ENCODE assay signal across 8 cellular contexts in the genomic region with DNA sequence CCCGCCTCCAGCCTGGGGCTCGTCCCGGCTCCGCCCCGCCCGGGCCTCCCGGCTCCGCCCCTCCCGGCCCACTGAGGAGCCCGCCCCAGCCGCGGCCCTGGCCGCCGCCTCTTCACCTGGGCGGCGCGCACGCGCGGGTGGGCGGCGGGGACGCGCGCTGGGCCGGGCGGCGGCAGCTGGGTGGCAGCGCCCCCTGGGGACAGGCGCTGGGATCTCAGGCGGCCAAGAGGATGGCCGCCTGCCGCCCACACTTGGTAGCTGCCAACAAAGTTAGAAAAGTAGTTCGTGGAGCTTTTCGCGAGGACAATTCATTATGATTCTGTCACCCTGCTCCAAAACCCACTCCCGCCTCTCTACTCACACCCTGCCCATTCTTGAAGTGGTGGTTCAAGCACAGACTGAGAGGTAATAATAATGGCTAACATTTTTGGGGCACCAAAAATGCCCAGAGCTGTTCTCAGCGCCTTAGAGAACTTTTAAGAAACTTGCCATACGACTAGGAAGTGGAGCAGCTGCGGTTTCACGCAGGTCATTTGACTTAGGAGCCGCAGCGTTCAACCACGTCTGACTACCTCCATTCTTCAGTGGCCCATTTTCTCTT. TPM values are rescaled to one million over a fixed set of nuclear protein-coding genes. Genes with fewer than 3 reads are reported as not detected.
DNase-seq lines count a peak whose midpoint lies in the region; ATAC-seq and TF ChIP-seq lines count a peak whose summit lies in the region.

No MANE protein-coding gene starts in this region.

- CTCF ChIA-PET in RWPE1 (lab: Yijun Ruan, JAX) = interaction anchor here (0.5 to 3.9 kb wide), 29 partner anchors 9 to 902 kb away, joined by 3 to 48 read pairs (median 4); a partner anchor contains a TSS

- H3K27me3 ChIP-seq in KMS-11 (ENCODE audit: insufficient read depth, low read depth) = no peaks in the 10 kb centered on the region

- POLR2A ChIA-PET in RWPE1 (lab: Yijun Ruan, JAX; ENCODE audit: low non-redundant PET) = interaction anchor here (0.7 kb wide), 1 partner anchor 391 kb away, joined by 3 read pairs; the partner anchor contains the start of gene CDK5R1

- ATAC-seq in GM21786 (IDR thresholded peaks at IDR 0.05; ENCODE audit: unreplicated experiment) = peak; percentile 81

- no peak overlapping the region for H3K4me3 ChIP-seq in KMS-11 (IDR thresholded peaks at IDR 0.05; ENCODE audit: insufficient read depth, low read depth, low read length)

- peak overlapping the region; percentile 69 for H3K4me3 Mint-ChIP-seq in activated T-helper 2 cell treated with anti-CD3 and anti-CD28 coated beads, Interferon-gamma antibody, Interleukin-2, Interleukin-4, amounts not matched to agents 10 μg/mL and 5 μg/mL and 100 μg/mL, durations not matched to agents 14 hours and 24 hours and 36 hours (ENCODE audit: low read depth)
- peak overlapping the region; percentile 80 for H3K4me3 Mint-ChIP-seq in nephron progenitor cell

- intact Hi-C loops in activated T-helper 2 cell treated with anti-CD3 and anti-CD28 coated beads, Interferon-gamma antibody, Interleukin-2, Interleukin-4, amounts not matched to agents 10 μg/mL and 5 μg/mL and 100 μg/mL, durations not matched to agents 14 hours and 24 hours and 36 hours (cut with micrococcal nuclease) = loop anchor here (1.0 to 5.0 kb wide), 5 partner anchors 33 to 95 kb away; no protein-coding TSS in a partner anchor

- H3K9me3 Mint-ChIP-seq in activated T-helper 2 cell treated with anti-CD3 and anti-CD28 coated beads, Interferon-gamma antibody, Interleukin-2, Interleukin-4, amounts not matched to agents 10 μg/mL and 5 μg/mL and 100 μg/mL, durations not matched to agents 14 hours and 24 hours and 36 hours = no peaks in the 10 kb centered on the region
- H3K9me3 Mint-ChIP-seq in nephron progenitor cell = no peaks in the 10 kb centered on the region

- peaks cover 3% of the 10 kb centered on the region for H3K36me3 Mint-ChIP-seq in activated T-helper 2 cell treated with anti-CD3 and anti-CD28 coated beads, Interferon-gamma antibody, Interleukin-2, Interleukin-4, amounts not matched to agents 10 μg/mL and 5 μg/mL and 100 μg/mL, durations not matched to agents 14 hours and 24 hours and 36 hours (ENCODE audit: low read depth)
- no peaks in the 10 kb centered on the region for H3K36me3 Mint-ChIP-seq in nephron progenitor cell (ENCODE audit: low read depth)

- no peaks in the 10 kb centered on the region for H3K36me3 ChIP-seq in KMS-11 (ENCODE audit: insufficient read depth)

- peak overlapping the region; percentile 83 for H3K4me2 ChIP-seq in KMS-11

- peaks cover 16% of the 10 kb centered on the region for H3K27me3 Mint-ChIP-seq in activated T-helper 2 cell treated with anti-CD3 and anti-CD28 coated beads, Interferon-gamma antibody, Interleukin-2, Interleukin-4, amounts not matched to agents 10 μg/mL and 5 μg/mL and 100 μg/mL, durations not matched to agents 14 hours and 24 hours and 36 hours (ENCODE audit: low read depth)
- peaks cover 39% of the 10 kb centered on the region for H3K27me3 Mint-ChIP-seq in nephron progenitor cell (ENCODE audit: low read depth, poor library complexity)

- DNase-seq in DMS53 treated with DMSO at 0.1 percent for 48 hours (lab: John Stamatoyannopoulos, UW; ENCODE audit: unreplicated experiment) = peak; percentile 58
- DNase-seq in RWPE1 (ENCODE audit: low spot score) = peak; percentile 90
- peak; percentile 92 for DNase-seq in activated T-helper 2 cell treated with anti-CD3 and anti-CD28 coated beads, Interferon-gamma antibody, Interleukin-2, Interleukin-4, amounts not matched to agents 10 μg/mL and 5 μg/mL and 100 μg/mL, durations not matched to agents 14 hours and 24 hours and 36 hours (ENCODE audit: low spot score)
- peak; percentile 57 for DNase-seq in fibroblast of the conjunctiva (ENCODE audit: low read depth)
- DNase-seq in nephron progenitor cell = peak; percentile 95
- DNase-seq in stimulated activated naive CD4-positive, alpha-beta T cell treated with Interleukin-2 at 50 U/mL for 16 hours (lab: John Stamatoyannopoulos, UW) = peak; percentile 89

- no peaks in the 10 kb centered on the region for H3K79me2 ChIP-seq in KMS-11 (ENCODE audit: insufficient read depth, low read depth)

- H3K9ac ChIP-seq in KMS-11 = peak overlapping the region; percentile 64; the same call in 1 of the 2 replicates

- H2AFZ ChIP-seq in KMS-11 (ENCODE audit: low read depth) = peak overlapping the region; percentile 99

- TF ChIP-seq CTCF in KMS-11 (conservative IDR thresholded peaks at IDR 0.05; ENCODE audit: low read depth, low read length) (peak; percentile 52), RWPE1 (conservative IDR thresholded peaks at IDR 0.05; ENCODE audit: low read depth) (peak; percentile 96), nephron progenitor cell (IDR thresholded peaks at IDR 0.05) (peak; percentile 64)

- H4K20me1 ChIP-seq in KMS-11 (ENCODE audit: insufficient read depth) = no peaks in the 10 kb centered on the region

- H3K27ac ChIP-seq in KMS-11 (peak overlapping the region; percentile 73), RWPE1 (peak overlapping the region; percentile 62)

- peak overlapping the region; percentile 72 for H3K27ac Mint-ChIP-seq in activated T-helper 2 cell treated with anti-CD3 and anti-CD28 coated beads, Interferon-gamma antibody, Interleukin-2, Interleukin-4, amounts not matched to agents 10 μg/mL and 5 μg/mL and 100 μg/mL, durations not matched to agents 14 hours and 24 hours and 36 hours
- H3K27ac Mint-ChIP-seq in nephron progenitor cell = no peak overlapping the region

- H3K4me1 ChIP-seq in KMS-11 (ENCODE audit: low read depth, poor library complexity, severe bottlenecking) = peaks cover 20% of the 10 kb centered on the region

- peaks cover 33% of the 10 kb centered on the region for H3K4me1 Mint-ChIP-seq in activated T-helper 2 cell treated with anti-CD3 and anti-CD28 coated beads, Interferon-gamma antibody, Interleukin-2, Interleukin-4, amounts not matched to agents 10 μg/mL and 5 μg/mL and 100 μg/mL, durations not matched to agents 14 hours and 24 hours and 36 hours (ENCODE audit: low read depth)
- peaks cover 21% of the 10 kb centered on the region for H3K4me1 Mint-ChIP-seq in nephron progenitor cell

RNA-seq across cellular contexts. Expression of gene MYO1D, which starts 0.3 kb away (rescaled TPM):
- total RNA-seq in activated T-helper 2 cell treated with anti-CD3 and anti-CD28 coated beads, Interferon-gamma antibody, Interleukin-2, Interleukin-4, amounts not matched to agents 10 μg/mL and 5 μg/mL and 100 μg/mL, durations not matched to agents 14 hours and 24 hours and 36 hours = 22.8 and 23.4 TPM in 2 replicates

RNA-seq across cellular contexts. Expression of gene TMEM98, which starts 50.7 kb away (rescaled TPM):
- total RNA-seq in activated T-helper 2 cell treated with anti-CD3 and anti-CD28 coated beads, Interferon-gamma antibody, Interleukin-2, Interleukin-4, amounts not matched to agents 10 μg/mL and 5 μg/mL and 100 μg/mL, durations not matched to agents 14 hours and 24 hours and 36 hours = 18.8 and 19.3 TPM in 2 replicates
